8 cellular contexts compared by ENCODE assay signal in genomic region chr16:57299009-57299718, GRCh38. TPM values are rescaled to one million over a fixed set of nuclear protein-coding genes. Genes with fewer than 3 reads are reported as not detected.
DNase-seq lines count a peak whose midpoint lies in the region; ATAC-seq and TF ChIP-seq lines count a peak whose summit lies in the region.

No MANE protein-coding gene starts in this region.

- CTCF ChIA-PET in BJ (lab: Yijun Ruan, JAX) = interaction anchor here (0.6 to 17.2 kb wide), 13 partner anchors 10 to 215 kb away, joined by 3 to 461 read pairs (median 5); partner anchors contain the start of genes CIAPIN1 and COQ9

- H3K9ac ChIP-seq in colonic mucosa (ENCODE audit: low read depth in 2 of 2, low read length in 2 of 2) = peak overlapping the region; percentile 65 to 74

- H3K4me3 Mint-ChIP-seq in HFFc6 = no peak overlapping the region

- no peaks in the 10 kb centered on the region for H3K36me3 ChIP-seq in BJ (ENCODE audit: control insufficient read depth, insufficient read depth, low read length)
- no peaks in the 10 kb centered on the region for H3K36me3 ChIP-seq in colonic mucosa
- H3K36me3 ChIP-seq in mesodermal cell (ENCODE audit: control insufficient read depth, insufficient read depth, low read length) = no peaks in the 10 kb centered on the region
- no peaks in the 10 kb centered on the region for H3K36me3 ChIP-seq in urinary bladder (ENCODE audit: insufficient read depth)

- H3K27ac ChIP-seq in colonic mucosa (peak overlapping the region; percentile 92), mesodermal cell (ENCODE audit: low read depth, low read length, severe bottlenecking) (peak overlapping the region; percentile 80), urinary bladder (ENCODE audit: low read depth) (peak overlapping the region; percentile 78)

- H3K27me3 ChIP-seq in BJ (ENCODE audit: control insufficient read depth, insufficient read depth, low read length) = peaks cover 7% of the 10 kb centered on the region
- H3K27me3 ChIP-seq in colonic mucosa = no peaks in the 10 kb centered on the region

- TF ChIP-seq CTCF in BJ (IDR thresholded peaks at IDR 0.05; ENCODE audit: insufficient read depth, low read depth, low read length) (peak; percentile 25; the same call in 1 of the 2 replicates), colonic mucosa (IDR thresholded peaks at IDR 0.05) (no peak), HFFc6 (IDR thresholded peaks at IDR 0.05) (no peak)

- H3K27me3 Mint-ChIP-seq in HFFc6 (ENCODE audit: insufficient read depth) = peaks cover 17% of the 10 kb centered on the region

- peak; percentile 20 for ATAC-seq in GM18867 (IDR thresholded peaks at IDR 0.05; ENCODE audit: unreplicated experiment)
- ATAC-seq in HG03060 (IDR thresholded peaks at IDR 0.05; ENCODE audit: low read depth, unreplicated experiment) = peak; percentile 10

- no peaks in the 10 kb centered on the region for H3K9me3 Mint-ChIP-seq in HFFc6

- H3K9me3 ChIP-seq in colonic mucosa = no peaks in the 10 kb centered on the region
- H3K9me3 ChIP-seq in mesodermal cell (ENCODE audit: control insufficient read depth, low read length) = no peaks in the 10 kb centered on the region

- peaks cover 10% of the 10 kb centered on the region for H3K4me1 ChIP-seq in colonic mucosa
- H3K4me1 ChIP-seq in mesodermal cell (ENCODE audit: control insufficient read depth, insufficient read depth, low read length, poor library complexity, severe bottlenecking) = no peaks in the 10 kb centered on the region
- no peaks in the 10 kb centered on the region for H3K4me1 ChIP-seq in urinary bladder (ENCODE audit: insufficient read depth)

- POLR2A ChIA-PET in BJ (lab: Charles Lee) = no interaction called here

- DNase-seq in BJ (ENCODE audit: low read depth) = peak; percentile 17
- peak; percentile 64 for DNase-seq in NOMO-1 treated with dmso at 0.1 percent for 144 hours (lab: John Stamatoyannopoulos, UW; ENCODE audit: unreplicated experiment)
- DNase-seq in colonic mucosa = peak; percentile 68
- no peak for DNase-seq in HFFc6

- no peak overlapping the region for H3K27ac Mint-ChIP-seq in HFFc6

- peaks cover 3% of the 10 kb centered on the region; the same call in 1 of the 2 replicates for H3K4me1 Mint-ChIP-seq in HFFc6 (ENCODE audit: low read depth)

- no peaks in the 10 kb centered on the region for H3K36me3 Mint-ChIP-seq in HFFc6 (ENCODE audit: low read depth)

- H3K4me3 ChIP-seq in BJ (ENCODE audit: low read depth, low read length) = peak overlapping the region; percentile 41
- peak overlapping the region; percentile 30 for H3K4me3 ChIP-seq in colonic mucosa
- H3K4me3 ChIP-seq in mesodermal cell (ENCODE audit: extremely low read depth, insufficient read depth, low read length, poor library complexity, severe bottlenecking) = peak overlapping the region; percentile 43
- peak overlapping the region; percentile 7 for H3K4me3 ChIP-seq in urinary bladder (ENCODE audit: low read depth, low read length)

- intact Hi-C loops in colonic mucosa (cut with DNase I) = loop anchor here (5.0 kb wide), 1 partner anchor 212 kb away; no protein-coding TSS in a partner anchor

- WGBS in mesodermal cell (ENCODE audit: insufficient coverage in 2 of 2), 2 experiments = 30 to 58% methylated on average over 7 to 11 of the region's 14 CpGs
- WGBS in urinary bladder = 14% methylated on average over 14 of the region's 14 CpGs

RNA-seq across cellular contexts. Expression of gene PLLP, which starts 14.7 kb away (rescaled TPM):
- polyA plus RNA-seq in BJ (2011; rRNA removed) = 0.02 and 0.09 TPM in 2 replicates
- polyA minus RNA-seq in BJ (2011; rRNA and poly(A)+ RNA removed) = not detected in 2 replicates
- total RNA-seq in colonic mucosa = 10 to 100 TPM; 11.6 to 16.7 TPM
- polyA plus RNA-seq in mesodermal cell (2013, experiment 1 of 2) = 3.4 TPM
- 3.1 TPM for polyA plus RNA-seq in mesodermal cell (2013, experiment 2 of 2)
- total RNA-seq in urinary bladder = 2.5 TPM
- 9.5 TPM for polyA plus RNA-seq in urinary bladder
- total RNA-seq in HFFc6 (2021; fragmentation: NEBNext Ultra II Directional; extraction: Animal tissue kit (Norgen Biotek cat#: 25700)) = not detected

RNA-seq across cellular contexts. Expression of gene ARL2BP, which starts 54.1 kb away (rescaled TPM):
- 69.5 and 94.8 TPM in 2 replicates for polyA plus RNA-seq in BJ (2011; rRNA removed)
- 32.9 and 49.7 TPM in 2 replicates for polyA minus RNA-seq in BJ (2011; rRNA and poly(A)+ RNA removed)
- 10 to 100 TPM; 28.6 to 32.7 TPM for total RNA-seq in colonic mucosa
- 71.3 TPM for polyA plus RNA-seq in mesodermal cell (2013, experiment 1 of 2)
- 71.8 TPM for polyA plus RNA-seq in mesodermal cell (2013, experiment 2 of 2)
- total RNA-seq in urinary bladder = 84.5 TPM
- polyA plus RNA-seq in urinary bladder = 58.3 TPM
- total RNA-seq in HFFc6 (2021; fragmentation: NEBNext Ultra II Directional; extraction: Animal tissue kit (Norgen Biotek cat#: 25700)) = 10 to 100 TPM; 70.3 to 80.0 (median 76.7) TPM

RNA-seq across cellular contexts. Expression of gene CCL22, which starts 59.4 kb away (rescaled TPM):
- not detected in 2 replicates for polyA plus RNA-seq in BJ (2011; rRNA removed)
- polyA minus RNA-seq in BJ (2011; rRNA and poly(A)+ RNA removed) = not detected in 2 replicates
- 1 to 10 TPM in 1 of 2 donors, under 1 TPM in 1; 0.24 to 1.7 TPM for total RNA-seq in colonic mucosa
- not detected for polyA plus RNA-seq in mesodermal cell (2013, experiment 1 of 2)
- not detected for polyA plus RNA-seq in mesodermal cell (2013, experiment 2 of 2)
- total RNA-seq in urinary bladder = not detected
- polyA plus RNA-seq in urinary bladder = 0.10 TPM
- not detected for total RNA-seq in HFFc6 (2021; fragmentation: NEBNext Ultra II Directional; extraction: Animal tissue kit (Norgen Biotek cat#: 25700))
